In the genomic region with DNA sequence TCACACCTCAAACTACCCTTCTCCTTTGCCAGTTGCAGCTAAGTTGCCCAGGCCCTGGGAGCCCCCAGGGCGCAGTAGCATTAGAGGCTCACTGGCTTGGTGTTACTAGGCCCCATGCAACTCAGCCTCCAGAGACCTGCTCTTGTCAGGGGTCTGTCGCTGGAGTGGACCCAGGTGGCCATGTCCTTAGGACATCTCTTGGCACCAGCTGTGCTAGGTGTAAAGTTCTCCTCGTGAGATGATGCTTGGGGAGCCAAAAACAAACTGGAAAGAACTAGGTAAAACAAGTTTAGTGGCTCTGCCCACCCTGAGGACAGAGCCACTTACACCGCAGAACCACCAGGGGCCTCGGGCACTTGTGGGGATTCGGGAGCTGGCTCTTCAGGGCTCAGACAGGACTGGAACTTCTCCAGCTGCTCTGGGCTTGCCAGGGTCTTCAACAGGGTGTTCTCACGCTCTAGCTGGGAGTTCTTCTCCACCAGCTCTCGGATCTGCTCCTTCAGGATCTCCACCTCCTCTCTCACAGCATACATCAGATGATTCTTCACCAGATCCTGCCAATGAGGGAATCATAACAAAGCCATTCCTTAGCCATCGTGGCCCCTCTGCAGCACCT, we compare ENCODE assay signal across 8 cellular contexts.
DNase-seq lines count a peak whose midpoint lies in the region; ATAC-seq and TF ChIP-seq lines count a peak whose summit lies in the region.

No MANE protein-coding gene starts in this region.

- CTCF ChIA-PET in WTC11 (lab: Charles Lee): interaction anchor here (0.7 to 2.8 kb wide), 6 partner anchors 28 to 172 kb away, joined by 3 to 18 read pairs (median 3); partner anchors contain the start of gene TSC22D3

- TF ChIP-seq CTCF in GM12864 (IDR thresholded peaks at IDR 0.05; ENCODE audit: low read depth, low read length, missing control alignments) (peak; percentile 28), WTC11 (IDR thresholded peaks at IDR 0.05) (no peak)

- 46 to 62% methylated on average over 9 of the region's 9 CpGs for WGBS in esophagus, 2 donors

- H3K27ac Mint-ChIP-seq in WTC11: peak overlapping the region; percentile 23; the same call in 1 of the 2 replicates

- no peaks in the 10 kb centered on the region for H3K27me3 ChIP-seq in esophagus (ENCODE audit: control insufficient read depth in 1 of 2, insufficient read depth in 2 of 2, low read length in 2 of 2)

- H3K27me3 Mint-ChIP-seq in WTC11 (ENCODE audit: low read depth): no peaks in the 10 kb centered on the region

- ATAC-seq in WTC11 (no peak), sciatic nerve (no peak), HG02763 (IDR thresholded peaks at IDR 0.05; ENCODE audit: unreplicated experiment) (no peak), HG03135 (IDR thresholded peaks at IDR 0.05; ENCODE audit: unreplicated experiment) (no peak)

- H3K4me1 ChIP-seq in esophagus (ENCODE audit: control insufficient read depth in 2 of 2, insufficient read depth in 2 of 2, low read length in 1 of 2): peaks cover 0 to 4% of the 10 kb centered on the region in 2 donors

- peaks cover 40% of the 10 kb centered on the region for H3K4me1 Mint-ChIP-seq in WTC11

- peak overlapping the region; percentile 86 to 97 for H3K27ac ChIP-seq in esophagus (ENCODE audit: low read depth in 2 of 2, low read length in 1 of 2)

- peak overlapping the region; percentile 70; the same call in 1 of the 2 replicates for H3K4me3 ChIP-seq in GM12864 (ENCODE audit: low read depth, low read length)
- H3K4me3 ChIP-seq in esophagus (ENCODE audit: low read depth in 1 of 2, low read length in 2 of 2): peak overlapping the region; percentile 62 to 90

- no peaks in the 10 kb centered on the region for H3K9me3 ChIP-seq in esophagus (ENCODE audit: control insufficient read depth in 2 of 2, insufficient read depth in 1 of 2, low read depth in 1 of 2, low read length in 1 of 2)

- no peak for DNase-seq in GM12864 (ENCODE audit: low read depth)
- DNase-seq in WTC11 (ENCODE audit: low spot score): no peak
- DNase-seq in sciatic nerve (ENCODE audit: low spot score): peak; percentile 53
- DNase-seq in HPDE6-E6E7 (ENCODE audit: extremely low spot score): no peak
- DNase-seq in dedifferentiated amniotic fluid mesenchymal stem cell (ENCODE audit: extremely low spot score): no peak

- peaks cover 0 to 22% of the 10 kb centered on the region in 2 donors for H3K36me3 ChIP-seq in esophagus (ENCODE audit: control insufficient read depth in 2 of 2, insufficient read depth in 2 of 2, low read length in 1 of 2)

- H3K4me3 Mint-ChIP-seq in WTC11: no peak overlapping the region

- no peaks in the 10 kb centered on the region; the same call in 1 of the 2 replicates for H3K36me3 Mint-ChIP-seq in WTC11

- H3K9me3 Mint-ChIP-seq in WTC11: no peaks in the 10 kb centered on the region

- intact Hi-C loops in sciatic nerve (cut with DNase I): loop anchor here (10.0 kb wide), 1 partner anchor 50 kb away; no protein-coding TSS in a partner anchor

- POLR2A ChIA-PET in WTC11 (lab: Charles Lee): interaction anchor here (1.2 to 3.8 kb wide), 3 partner anchors 18 to 63 kb away, joined by 3 to 27 read pairs (median 6); partner anchors contain the start of gene NCBP2L

TF ChIP-seq in WTC11, 78 proteins besides CTCF, POLR2A, EP300 and RAD21:
- TF ChIP-seq, protein P1, sequence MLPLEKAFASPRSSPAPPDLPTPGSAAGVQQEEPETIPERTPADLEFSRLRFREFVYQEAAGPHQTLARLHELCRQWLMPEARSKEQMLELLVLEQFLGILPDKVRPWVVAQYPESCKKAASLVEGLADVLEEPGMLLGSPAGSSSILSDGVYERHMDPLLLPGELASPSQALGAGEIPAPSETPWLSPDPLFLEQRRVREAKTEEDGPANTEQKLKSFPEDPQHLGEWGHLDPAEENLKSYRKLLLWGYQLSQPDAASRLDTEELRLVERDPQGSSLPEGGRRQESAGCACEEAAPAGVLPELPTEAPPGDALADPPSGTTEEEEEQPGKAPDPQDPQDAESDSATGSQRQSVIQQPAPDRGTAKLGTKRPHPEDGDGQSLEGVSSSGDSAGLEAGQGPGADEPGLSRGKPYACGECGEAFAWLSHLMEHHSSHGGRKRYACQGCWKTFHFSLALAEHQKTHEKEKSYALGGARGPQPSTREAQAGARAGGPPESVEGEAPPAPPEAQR (CRISPR knock-in tag; IDR thresholded peaks at IDR 0.05): no peak
- TF ChIP-seq, protein P2, sequence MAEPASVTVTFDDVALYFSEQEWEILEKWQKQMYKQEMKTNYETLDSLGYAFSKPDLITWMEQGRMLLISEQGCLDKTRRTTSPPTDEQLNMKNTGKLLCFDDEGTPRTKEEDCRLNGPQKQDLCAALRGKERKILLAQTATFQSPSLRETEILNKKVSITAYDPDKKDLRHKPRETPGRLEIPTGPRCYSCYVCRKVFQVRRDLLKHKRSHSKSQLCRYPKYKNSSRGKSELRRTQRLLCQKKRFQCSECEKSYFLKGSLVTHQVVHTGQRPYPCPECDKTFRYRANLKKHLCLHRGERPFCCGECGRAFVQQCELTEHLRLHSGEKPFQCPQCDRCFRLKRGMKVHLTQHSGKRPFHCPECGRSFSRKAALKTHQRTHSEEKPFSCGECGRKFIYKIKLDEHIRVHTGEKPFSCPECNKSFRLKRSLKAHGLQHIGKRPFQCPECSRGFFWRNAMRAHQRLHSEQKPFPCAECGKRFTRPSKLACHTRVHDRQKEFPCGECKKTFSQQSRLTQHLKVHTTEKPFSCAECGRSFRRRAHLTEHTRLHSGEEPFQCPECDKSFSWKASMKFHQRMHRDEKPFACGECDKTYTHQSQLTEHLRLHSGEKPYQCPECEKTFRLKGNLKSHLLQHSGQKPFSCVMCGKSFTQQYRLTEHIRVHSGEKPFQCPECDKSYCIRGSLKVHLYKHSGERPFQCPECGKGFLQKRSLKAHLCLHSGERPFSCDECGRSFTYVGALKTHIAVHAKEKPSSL (CRISPR knock-in tag; conservative IDR thresholded peaks at IDR 0.05): no peak
- TF ChIP-seq, protein P3, sequence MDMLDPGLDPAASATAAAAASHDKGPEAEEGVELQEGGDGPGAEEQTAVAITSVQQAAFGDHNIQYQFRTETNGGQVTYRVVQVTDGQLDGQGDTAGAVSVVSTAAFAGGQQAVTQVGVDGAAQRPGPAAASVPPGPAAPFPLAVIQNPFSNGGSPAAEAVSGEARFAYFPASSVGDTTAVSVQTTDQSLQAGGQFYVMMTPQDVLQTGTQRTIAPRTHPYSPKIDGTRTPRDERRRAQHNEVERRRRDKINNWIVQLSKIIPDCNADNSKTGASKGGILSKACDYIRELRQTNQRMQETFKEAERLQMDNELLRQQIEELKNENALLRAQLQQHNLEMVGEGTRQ (CRISPR knock-in tag; IDR thresholded peaks at IDR 0.05): no peak
- TF ChIP-seq ETV6 (CRISPR knock-in tag; IDR thresholded peaks at IDR 0.05) (no peak), ATF1 (CRISPR knock-in tag; IDR thresholded peaks at IDR 0.05) (no peak), KAT7 (CRISPR knock-in tag; IDR thresholded peaks at IDR 0.05; ENCODE audit: borderline replicate concordance) (no peak), NFE2L1 (CRISPR knock-in tag; IDR thresholded peaks at IDR 0.05) (no peak), TEAD1 (CRISPR knock-in tag; IDR thresholded peaks at IDR 0.05) (no peak)
- TF ChIP-seq, protein P4, sequence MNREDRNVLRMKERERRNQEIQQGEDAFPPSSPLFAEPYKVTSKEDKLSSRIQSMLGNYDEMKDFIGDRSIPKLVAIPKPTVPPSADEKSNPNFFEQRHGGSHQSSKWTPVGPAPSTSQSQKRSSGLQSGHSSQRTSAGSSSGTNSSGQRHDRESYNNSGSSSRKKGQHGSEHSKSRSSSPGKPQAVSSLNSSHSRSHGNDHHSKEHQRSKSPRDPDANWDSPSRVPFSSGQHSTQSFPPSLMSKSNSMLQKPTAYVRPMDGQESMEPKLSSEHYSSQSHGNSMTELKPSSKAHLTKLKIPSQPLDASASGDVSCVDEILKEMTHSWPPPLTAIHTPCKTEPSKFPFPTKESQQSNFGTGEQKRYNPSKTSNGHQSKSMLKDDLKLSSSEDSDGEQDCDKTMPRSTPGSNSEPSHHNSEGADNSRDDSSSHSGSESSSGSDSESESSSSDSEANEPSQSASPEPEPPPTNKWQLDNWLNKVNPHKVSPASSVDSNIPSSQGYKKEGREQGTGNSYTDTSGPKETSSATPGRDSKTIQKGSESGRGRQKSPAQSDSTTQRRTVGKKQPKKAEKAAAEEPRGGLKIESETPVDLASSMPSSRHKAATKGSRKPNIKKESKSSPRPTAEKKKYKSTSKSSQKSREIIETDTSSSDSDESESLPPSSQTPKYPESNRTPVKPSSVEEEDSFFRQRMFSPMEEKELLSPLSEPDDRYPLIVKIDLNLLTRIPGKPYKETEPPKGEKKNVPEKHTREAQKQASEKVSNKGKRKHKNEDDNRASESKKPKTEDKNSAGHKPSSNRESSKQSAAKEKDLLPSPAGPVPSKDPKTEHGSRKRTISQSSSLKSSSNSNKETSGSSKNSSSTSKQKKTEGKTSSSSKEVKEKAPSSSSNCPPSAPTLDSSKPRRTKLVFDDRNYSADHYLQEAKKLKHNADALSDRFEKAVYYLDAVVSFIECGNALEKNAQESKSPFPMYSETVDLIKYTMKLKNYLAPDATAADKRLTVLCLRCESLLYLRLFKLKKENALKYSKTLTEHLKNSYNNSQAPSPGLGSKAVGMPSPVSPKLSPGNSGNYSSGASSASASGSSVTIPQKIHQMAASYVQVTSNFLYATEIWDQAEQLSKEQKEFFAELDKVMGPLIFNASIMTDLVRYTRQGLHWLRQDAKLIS (CRISPR knock-in tag; IDR thresholded peaks at IDR 0.05; ENCODE audit: borderline replicate concordance): no peak
- TF ChIP-seq, protein P5, sequence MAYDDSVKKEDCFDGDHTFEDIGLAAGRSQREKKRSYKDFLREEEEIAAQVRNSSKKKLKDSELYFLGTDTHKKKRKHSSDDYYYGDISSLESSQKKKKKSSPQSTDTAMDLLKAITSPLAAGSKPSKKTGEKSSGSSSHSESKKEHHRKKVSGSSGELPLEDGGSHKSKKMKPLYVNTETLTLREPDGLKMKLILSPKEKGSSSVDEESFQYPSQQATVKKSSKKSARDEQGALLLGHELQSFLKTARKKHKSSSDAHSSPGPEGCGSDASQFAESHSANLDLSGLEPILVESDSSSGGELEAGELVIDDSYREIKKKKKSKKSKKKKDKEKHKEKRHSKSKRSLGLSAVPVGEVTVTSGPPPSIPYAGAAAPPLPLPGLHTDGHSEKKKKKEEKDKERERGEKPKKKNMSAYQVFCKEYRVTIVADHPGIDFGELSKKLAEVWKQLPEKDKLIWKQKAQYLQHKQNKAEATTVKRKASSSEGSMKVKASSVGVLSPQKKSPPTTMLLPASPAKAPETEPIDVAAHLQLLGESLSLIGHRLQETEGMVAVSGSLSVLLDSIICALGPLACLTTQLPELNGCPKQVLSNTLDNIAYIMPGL (CRISPR knock-in tag; IDR thresholded peaks at IDR 0.05): no peak
- TF ChIP-seq, protein P6, sequence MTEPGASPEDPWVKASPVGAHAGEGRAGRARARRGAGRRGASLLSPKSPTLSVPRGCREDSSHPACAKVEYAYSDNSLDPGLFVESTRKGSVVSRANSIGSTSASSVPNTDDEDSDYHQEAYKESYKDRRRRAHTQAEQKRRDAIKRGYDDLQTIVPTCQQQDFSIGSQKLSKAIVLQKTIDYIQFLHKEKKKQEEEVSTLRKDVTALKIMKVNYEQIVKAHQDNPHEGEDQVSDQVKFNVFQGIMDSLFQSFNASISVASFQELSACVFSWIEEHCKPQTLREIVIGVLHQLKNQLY (CRISPR knock-in tag; IDR thresholded peaks at IDR 0.05): no peak
